In the genomic region with DNA sequence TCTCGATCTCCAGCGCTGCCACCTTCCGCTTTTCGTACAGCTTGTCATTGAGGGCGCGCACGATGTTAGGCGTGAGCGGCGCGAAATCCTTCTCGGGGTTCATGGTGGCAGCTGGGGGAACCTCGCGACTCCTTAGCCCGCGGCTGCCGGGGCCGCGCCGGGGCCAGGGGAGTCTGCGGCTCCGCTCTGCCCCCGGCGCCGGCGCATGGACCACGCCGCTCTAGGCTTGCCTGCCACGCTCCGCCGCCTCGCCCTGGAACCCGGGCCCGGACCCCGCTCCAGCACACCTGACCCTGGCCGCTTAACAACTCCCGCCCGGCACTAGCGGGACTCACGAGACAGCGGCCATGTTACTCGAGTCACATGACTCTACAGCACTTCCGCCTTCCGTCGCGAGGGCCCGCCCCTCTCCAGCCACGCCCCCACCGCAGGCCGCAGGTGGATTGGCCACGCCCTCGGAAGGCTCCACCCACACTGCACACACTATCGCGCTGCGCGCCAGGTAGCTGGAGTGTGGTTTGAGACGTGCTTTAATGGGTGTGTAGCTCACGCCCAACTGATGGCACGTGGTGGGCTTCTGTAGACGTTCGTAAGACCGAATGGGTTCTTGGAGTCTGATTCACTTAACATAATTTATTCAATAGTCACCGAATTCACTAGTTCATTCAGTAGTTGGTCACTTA, we compare ENCODE assay signal across 8 cellular contexts. TPM values are rescaled to one million over a fixed set of nuclear protein-coding genes. Genes with fewer than 3 reads are reported as not detected.
DNase-seq lines count a peak whose midpoint lies in the region; ATAC-seq and TF ChIP-seq lines count a peak whose summit lies in the region.

A gene (minus strand): TSS at position 361 of the 683 bp plus-strand sequence. CDS start 258 bp downstream, at position 103.

- TF ChIP-seq POLR2A in suprapubic skin (IDR thresholded peaks at IDR 0.05) = peak in 1 of 2 donors; percentile 57

- H3K9me3 ChIP-seq in SK-N-MC (ENCODE audit: low read depth, low read length) (no peaks in the 10 kb centered on the region), suprapubic skin (peaks cover 3% of the 10 kb centered on the region)

- H3K27ac ChIP-seq in SK-N-MC (no peak within 1 kb of the TSS), suprapubic skin (peak within 1 kb of the TSS; percentile 78)

- no peaks in the 10 kb centered on the region for H3K27me3 ChIP-seq in GM06990 (replicated peaks; ENCODE audit: control insufficient read depth, insufficient read depth, low read length)
- peaks cover 4% of the 10 kb centered on the region for H3K27me3 ChIP-seq in suprapubic skin

- TF ChIP-seq CTCF in GM06990 (IDR thresholded peaks at IDR 0.05; ENCODE audit: insufficient read depth, low read length, poor library complexity, severe bottlenecking) (no peak), suprapubic skin (IDR thresholded peaks at IDR 0.05) (no peak)

- peaks cover 4% of the 10 kb centered on the region for H3K9me3 Mint-ChIP-seq in activated naive CD4-positive, alpha-beta T cell treated with anti-CD3 and anti-CD28 coated beads, Interleukin-2, amount 10 ng/mL, durations not matched to agents 7 days and 5 days

- H3K36me3 ChIP-seq in GM06990 (ENCODE audit: control insufficient read depth, insufficient read depth, low read length) (peaks cover 3% of the 10 kb centered on the region), SK-N-MC (ENCODE audit: insufficient read depth, low read length) (no peaks in the 10 kb centered on the region), suprapubic skin (peaks cover 8% of the 10 kb centered on the region)

- H3K9ac ChIP-seq in SK-N-MC (ENCODE audit: insufficient read length) = peak within 1 kb of the TSS; percentile 77

- no peaks in the 10 kb centered on the region for H3K36me3 Mint-ChIP-seq in activated naive CD4-positive, alpha-beta T cell treated with anti-CD3 and anti-CD28 coated beads, Interleukin-2, amount 10 ng/mL, durations not matched to agents 7 days and 5 days

- peak within 1 kb of the TSS; percentile 81 for H3K4me3 ChIP-seq in GM06990 (replicated peaks; ENCODE audit: low read depth, low read length)
- peak within 1 kb of the TSS; percentile 79 for H3K4me3 ChIP-seq in SK-N-MC
- H3K4me3 ChIP-seq in suprapubic skin = peak within 1 kb of the TSS; percentile 95

- 2% methylated on average over 19 of the region's 63 CpGs for WGBS in suprapubic skin

- DNase-seq in GM06990 (ENCODE audit: extremely low read depth, insufficient read length) = peak; percentile 93
- DNase-seq in NCI-H1048 (lab: John Stamatoyannopoulos, UW) = peak; percentile 80
- no peak for DNase-seq in SK-N-MC (ENCODE audit: low read depth, low spot score)
- peak; percentile 98 for DNase-seq in activated naive CD4-positive, alpha-beta T cell treated with anti-CD3 and anti-CD28 coated beads, Interleukin-2, amount 10 ng/mL, durations not matched to agents 7 days and 5 days
- peak; percentile 83 for DNase-seq in globus pallidus (ENCODE audit: low spot score)
- peak; percentile 84 for DNase-seq in occipital lobe (lab: John Stamatoyannopoulos, UW)
- peak; percentile 96 to 97 for DNase-seq in suprapubic skin (ENCODE audit: low spot score in 2 of 2)

- H3K4me1 Mint-ChIP-seq in activated naive CD4-positive, alpha-beta T cell treated with anti-CD3 and anti-CD28 coated beads, Interleukin-2, amount 10 ng/mL, durations not matched to agents 7 days and 5 days = peaks cover 43% of the 10 kb centered on the region

- H3K27me3 Mint-ChIP-seq in activated naive CD4-positive, alpha-beta T cell treated with anti-CD3 and anti-CD28 coated beads, Interleukin-2, amount 10 ng/mL, durations not matched to agents 7 days and 5 days = peaks cover 20% of the 10 kb centered on the region

- TF ChIP-seq EP300 in suprapubic skin (IDR thresholded peaks at IDR 0.05) = no peak

- CTCF ChIA-PET in activated naive CD4-positive, alpha-beta T cell treated with anti-CD3 and anti-CD28 coated beads, Interleukin-2, amount 10 ng/mL, durations not matched to agents 7 days and 5 days (lab: Charles Lee) = no interaction called here

- ATAC-seq in HG02571 (IDR thresholded peaks at IDR 0.05; ENCODE audit: unreplicated experiment) = peak; percentile 96

- peak within 1 kb of the TSS; percentile 93 for H3K4me3 Mint-ChIP-seq in activated naive CD4-positive, alpha-beta T cell treated with anti-CD3 and anti-CD28 coated beads, Interleukin-2, amount 10 ng/mL, durations not matched to agents 7 days and 5 days

- H3K4me1 ChIP-seq in suprapubic skin = peaks cover 23% of the 10 kb centered on the region

- H3K27ac Mint-ChIP-seq in activated naive CD4-positive, alpha-beta T cell treated with anti-CD3 and anti-CD28 coated beads, Interleukin-2, amount 10 ng/mL, durations not matched to agents 7 days and 5 days = peak within 1 kb of the TSS; percentile 93

RNA-seq across cellular contexts. Expression of the gene that starts here (rescaled TPM):
- total RNA-seq in occipital lobe (15.9 TPM), suprapubic skin (10 to 100 TPM; 39.5 to 65.5 (median 45.4) TPM)
